7 cellular contexts compared by ENCODE assay signal in genomic region chr17:2029911-2030778, GRCh38. TPM values are rescaled to one million over a fixed set of nuclear protein-coding genes. Genes with fewer than 3 reads are reported as not detected.
A peak's percentile ranks its signal among the peaks of the same experiment; 100 is the strongest.
DNase-seq lines count a peak whose midpoint lies in the region; ATAC-seq, FAIRE-seq and TF ChIP-seq lines count a peak whose summit lies in the region.

Gene DPH1, plus strand, starts transcription at chr17:2030153. Its CDS starts 17 bp downstream, at chr17:2030170.

- H3K27me3 ChIP-seq in WERI-Rb-1 (ENCODE audit: insufficient read depth, low read depth, severe bottlenecking) (no peaks in the 10 kb centered on the region), bronchial epithelial cell (ENCODE audit: control insufficient read depth, insufficient read depth, low read length) (no peaks in the 10 kb centered on the region), smooth muscle cell (ENCODE audit: low read depth) (peaks cover 21% of the 10 kb centered on the region)

- peak within 1 kb of the TSS; percentile 92 for H3K4me3 ChIP-seq in WERI-Rb-1 (ENCODE audit: low read depth, low read length)
- H3K4me3 ChIP-seq in bronchial epithelial cell (ENCODE audit: low read depth, low read length) = peak within 1 kb of the TSS; percentile 99
- peak within 1 kb of the TSS; percentile 92 for H3K4me3 ChIP-seq in smooth muscle cell

- H3K9me3 Mint-ChIP-seq in immature natural killer cell = peaks cover 0 to 1% (median 0%) of the 10 kb centered on the region in 6 donors

- H3K27me3 Mint-ChIP-seq in immature natural killer cell (ENCODE audit: low read depth in 3 of 3) = peaks cover 8 to 13% (median 9%) of the 10 kb centered on the region in 3 donors

- H3K27ac ChIP-seq in WERI-Rb-1 (peak within 1 kb of the TSS; percentile 77), smooth muscle cell (ENCODE audit: low read depth) (peak within 1 kb of the TSS; percentile 32)

- H3K9me3 ChIP-seq in WERI-Rb-1 (ENCODE audit: severe bottlenecking) (no peaks in the 10 kb centered on the region), smooth muscle cell (replicated peaks; ENCODE audit: low read depth) (no peaks in the 10 kb centered on the region)

- H4K20me1 ChIP-seq in smooth muscle cell (ENCODE audit: low read depth) = no peaks in the 10 kb centered on the region

- peak within 1 kb of the TSS; percentile 75 for H2AFZ ChIP-seq in smooth muscle cell (ENCODE audit: low read depth)

- H3K79me2 ChIP-seq in smooth muscle cell (ENCODE audit: low read depth) = peaks cover 14% of the 10 kb centered on the region

- peaks cover 7% of the 10 kb centered on the region; the same call in 1 of the 2 replicates for H3K36me3 ChIP-seq in WERI-Rb-1
- H3K36me3 ChIP-seq in bronchial epithelial cell (ENCODE audit: control insufficient read depth, insufficient read depth, low read length) = peaks cover 1% of the 10 kb centered on the region
- no peaks in the 10 kb centered on the region for H3K36me3 ChIP-seq in smooth muscle cell (ENCODE audit: low read depth)

- H3K4me2 ChIP-seq in smooth muscle cell = peak within 1 kb of the TSS; percentile 95

- peak within 1 kb of the TSS; percentile 65 to 91 (median 79) for H3K27ac Mint-ChIP-seq in immature natural killer cell

- H3K36me3 Mint-ChIP-seq in immature natural killer cell = no peaks in the 10 kb centered on the region

- H3K4me1 Mint-ChIP-seq in immature natural killer cell = peaks cover 17 to 28% of the 10 kb centered on the region in 2 donors

- peak within 1 kb of the TSS; percentile 89 for H3K9ac ChIP-seq in smooth muscle cell (ENCODE audit: low read depth)

- peaks cover 12% of the 10 kb centered on the region for H3K4me1 ChIP-seq in smooth muscle cell (ENCODE audit: low read depth)

- peak; percentile 81 for FAIRE-seq in bronchial epithelial cell (lab: Jason Lieb, UNC)

- H3F3A ChIP-seq in smooth muscle cell (ENCODE audit: low read depth) = no peaks in the 10 kb centered on the region

- H3K4me3 Mint-ChIP-seq in immature natural killer cell = peak within 1 kb of the TSS; percentile 84 to 96 (median 94)

- 2% methylated on average over 51 of the region's 59 CpGs for WGBS in smooth muscle cell (ENCODE audit: low lambda C conversion rate)

- TF ChIP-seq CTCF in WERI-Rb-1 (IDR thresholded peaks at IDR 0.05; ENCODE audit: low read depth, low read length) (no peak), bronchial epithelial cell (IDR thresholded peaks at IDR 0.05; ENCODE audit: insufficient read depth, low read length, severe bottlenecking) (no peak), smooth muscle cell (IDR thresholded peaks at IDR 0.05; ENCODE audit: borderline replicate concordance, insufficient read depth, poor library complexity, severe bottlenecking) (no peak)

- ATAC-seq in GM18511 (IDR thresholded peaks at IDR 0.05; ENCODE audit: unreplicated experiment) (peak; percentile 85), HG03066 (IDR thresholded peaks at IDR 0.05; ENCODE audit: low read depth, unreplicated experiment) (peak; percentile 70)

- DNase-seq in NCI-H2227 (lab: John Stamatoyannopoulos, UW; ENCODE audit: unreplicated experiment) (peak; percentile 88), WERI-Rb-1 (peak; percentile 86), bronchial epithelial cell (ENCODE audit: low read depth) (peak; percentile 87), immature natural killer cell (peak; percentile 81 to 84 (median 81)), smooth muscle cell (lab: John Stamatoyannopoulos, UW; ENCODE audit: unreplicated experiment) (peak; percentile 40)

RNA-seq across cellular contexts. Expression of gene DPH1, which starts in this region (rescaled TPM):
- total RNA-seq in bronchial epithelial cell = 10.8 and 14.7 TPM in 2 replicates
- 10 to 100 TPM; 18.6 to 26.4 (median 21.4) TPM for polyA plus RNA-seq in immature natural killer cell
- total RNA-seq in smooth muscle cell = 15.9 and 18.1 TPM in 2 replicates
- polyA plus RNA-seq in smooth muscle cell = 33.6 and 46.6 TPM in 2 replicates

Comparison
In these comparisons a context has a peak if more than half of its experiments do, and no peak if none do; other contexts are left out.
1. Peak in every context shown above with its lines: DNase-seq, ATAC-seq, H3K4me3 ChIP-seq and H3K27ac ChIP-seq.